Comparison of ENCODE assay signal across 8 cellular contexts in the genomic region with DNA sequence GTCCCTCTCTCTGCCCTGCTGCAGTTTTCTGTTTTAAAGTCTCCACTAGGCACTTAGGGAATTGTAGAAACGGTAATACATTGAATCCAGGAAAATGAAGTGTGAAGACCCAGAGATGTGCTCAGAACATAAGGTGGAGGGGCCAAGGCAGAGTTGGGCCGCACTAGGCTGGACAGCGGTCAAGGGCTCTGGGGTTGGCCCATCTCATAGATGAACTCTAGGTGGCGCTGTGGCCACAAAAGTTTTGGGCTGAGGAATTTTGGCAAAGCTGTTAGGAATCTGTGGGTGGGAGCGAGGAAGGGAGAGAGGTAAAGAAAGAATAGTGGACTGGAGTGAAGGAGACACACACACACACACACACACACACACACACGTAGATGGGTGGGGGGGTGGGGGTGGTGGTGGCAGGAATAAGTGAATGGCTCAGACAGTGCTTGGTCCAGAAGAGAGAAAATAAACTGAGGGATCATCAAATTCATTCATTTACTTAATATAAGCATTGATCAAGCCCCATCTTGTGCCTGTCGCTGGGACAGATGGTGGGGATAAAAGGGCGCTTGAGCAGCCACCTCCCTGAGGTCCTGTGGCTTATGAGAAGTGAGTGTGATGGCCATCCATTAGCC.
DNase-seq lines count a peak whose midpoint lies in the region; ATAC-seq, FAIRE-seq and TF ChIP-seq lines count a peak whose summit lies in the region.

No MANE protein-coding gene starts in this region.

- H3K4me3 ChIP-seq in brain microvascular endothelial cell (ENCODE audit: low read depth, low read length), result no peak overlapping the region

- ATAC-seq in GM21447 (IDR thresholded peaks at IDR 0.05; ENCODE audit: unreplicated experiment), result no peak

- no peak for FAIRE-seq in urothelium cell line (lab: Jason Lieb, UNC)

- H3K27ac ChIP-seq in brain microvascular endothelial cell, result no peak overlapping the region

- DNase-seq in EH (ENCODE audit: low read depth) (peak; percentile 56), NCI-H1105 (lab: John Stamatoyannopoulos, UW) (peak; percentile 36), brain microvascular endothelial cell (no peak), kidney glomerular epithelial cell (lab: John Stamatoyannopoulos, UW) (peak; percentile 63), urothelium cell line (ENCODE audit: low spot score) (peak; percentile 78), NCI-H187 treated with DMSO at 0.1 percent for 48 hours (lab: John Stamatoyannopoulos, UW) (no peak)
- DNase-seq in NK-92 treated with Interleukin-12 subunit alpha and Interleukin-12 subunit beta, amount 100 ng/mL, for 24 hours (lab: John Stamatoyannopoulos, UW), result no peak

- H3K27me3 ChIP-seq in brain microvascular endothelial cell (replicated peaks), result peaks cover 3% of the 10 kb centered on the region

- in situ Hi-C loops in brain microvascular endothelial cell (cut with HindIII; ENCODE audit: low pct_ligation_motif_present, low sequenced_read_pairs), result no loop called here

- peak; percentile 87 for TF ChIP-seq CTCF in brain microvascular endothelial cell (IDR thresholded peaks at IDR 0.05; ENCODE audit: low read depth, low read length, missing control alignments)

- no peaks in the 10 kb centered on the region for H3K36me3 ChIP-seq in brain microvascular endothelial cell (replicated peaks)

Comparison
In these comparisons a context has a peak if more than half of its experiments do, and no peak if none do; other contexts are left out.
1. DNase-seq: peak in EH (single experiment), NCI-H1105 (single experiment), kidney glomerular epithelial cell (single experiment) and urothelium cell line (single experiment); none in brain microvascular endothelial cell (single experiment), NCI-H187 treated with DMSO at 0.1 percent for 48 hours (single experiment) and NK-92 treated with Interleukin-12 subunit alpha and Interleukin-12 subunit beta, amount 100 ng/mL, for 24 hours (single experiment).